ENCODE assay signal across 9 cellular contexts in the genomic region with DNA sequence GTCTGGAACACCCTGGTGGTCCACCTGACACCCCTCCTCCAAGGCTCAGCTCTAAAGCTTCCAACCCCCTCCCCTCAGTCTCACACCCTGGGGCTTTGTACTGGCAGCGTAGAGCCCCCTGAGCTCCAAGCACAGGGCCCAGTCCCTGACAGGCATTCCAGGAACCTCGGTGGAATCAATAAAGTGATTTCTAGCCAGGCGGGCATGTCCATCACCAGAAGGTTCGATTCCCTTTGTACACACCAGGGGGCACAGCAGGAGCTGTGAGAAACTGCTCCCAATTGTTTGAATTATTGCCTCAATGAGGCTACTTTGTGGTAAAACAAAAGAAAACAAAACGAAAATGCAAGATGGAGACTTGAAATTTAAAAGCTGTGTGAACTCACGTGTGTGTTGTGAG. TPM values are rescaled to one million over a fixed set of nuclear protein-coding genes. Genes with fewer than 3 reads are reported as not detected.
DNase-seq lines count a peak whose midpoint lies in the region; ATAC-seq, FAIRE-seq and TF ChIP-seq lines count a peak whose summit lies in the region.
"Had no signal": no experiment of that assay in that cellular context is flagged by ENCODE, and none has a peak within 500 bp of the region (broad histone marks: within the 10 kb centered on the region; RNA-seq: fewer than 3 reads in every experiment).

No MANE protein-coding gene starts in this region.

- intact Hi-C loops in sigmoid colon (cut with DNase I): no loop called here

- ATAC-seq in upper lobe of left lung (ENCODE audit: low FRiP score in 2 of 2) (peak in 1 of 2 donors; percentile 15), HG03108 (IDR thresholded peaks at IDR 0.05; ENCODE audit: unreplicated experiment) (no peak)

- 23 to 34% methylated on average over 6 of the region's 6 CpGs for WGBS in upper lobe of left lung, 2 donors
- 17 to 29% methylated on average over 6 of the region's 6 CpGs for WGBS in sigmoid colon, 2 donors

- FAIRE-seq in GM19239 (lab: Jason Lieb, UNC): peak; percentile 57

- H3K27ac ChIP-seq in upper lobe of left lung: no peak overlapping the region
- no peak overlapping the region for H3K27ac ChIP-seq in sigmoid colon
- H3K27ac ChIP-seq: neutrophil had no signal

- H3K4me3 ChIP-seq in BE2C (ENCODE audit: low read depth, low read length): no peak overlapping the region
- H3K4me3 ChIP-seq in cardiac fibroblast (replicated peaks in 1 of 2; ENCODE audit: low read depth in 2 of 2, low read length in 2 of 2): no peak overlapping the region
- H3K4me3 ChIP-seq in upper lobe of left lung: no peak overlapping the region
- no peak overlapping the region for H3K4me3 ChIP-seq in sigmoid colon

- H3K27me3 ChIP-seq in BE2C: no peaks in the 10 kb centered on the region
- H3K27me3 ChIP-seq in upper lobe of left lung: no peaks in the 10 kb centered on the region
- no peaks in the 10 kb centered on the region for H3K27me3 ChIP-seq in sigmoid colon

- TF ChIP-seq CTCF in BE2C (IDR thresholded peaks at IDR 0.05; ENCODE audit: low read depth, low read length) (peak; percentile 68), cardiac fibroblast (IDR thresholded peaks at IDR 0.05; ENCODE audit: low read depth, low read length) (peak; percentile 76), upper lobe of left lung (IDR thresholded peaks at IDR 0.05) (peak; percentile 52 to 75 (median 68)), sigmoid colon (IDR thresholded peaks at IDR 0.05) (peak in 2 of 4 experiments; percentile 14 to 49)

- no peaks in the 10 kb centered on the region for H3K9me3 ChIP-seq in BE2C
- H3K9me3 ChIP-seq in upper lobe of left lung: no peaks in the 10 kb centered on the region
- H3K9me3 ChIP-seq in sigmoid colon: no peaks in the 10 kb centered on the region
- H3K9me3 ChIP-seq: neutrophil had no signal

- peaks cover 2% of the 10 kb centered on the region; the same call in 1 of the 2 replicates for H3K4me1 ChIP-seq in BE2C
- H3K4me1 ChIP-seq in upper lobe of left lung: peaks cover 0 to 5% (median 0%) of the 10 kb centered on the region in 4 donors
- no peaks in the 10 kb centered on the region for H3K4me1 ChIP-seq in sigmoid colon

- TF ChIP-seq EP300 in upper lobe of left lung (IDR thresholded peaks at IDR 0.05): no peak
- no peak for TF ChIP-seq EP300 in sigmoid colon (IDR thresholded peaks at IDR 0.05)

- peak; percentile 46 for DNase-seq in BE2C
- no peak for DNase-seq in GM19239 (ENCODE audit: insufficient read length, low spot score)
- DNase-seq in T-helper 9 cell: peak; percentile 33
- DNase-seq in cardiac fibroblast (ENCODE audit: low read depth in 2 of 2): peak; percentile 47 to 64
- peak; percentile 54 for DNase-seq in myocyte (ENCODE audit: low read depth)
- DNase-seq in upper lobe of left lung: peak in 1 of 2 donors; percentile 39
- DNase-seq in sigmoid colon: no peak

- TF ChIP-seq POLR2A in upper lobe of left lung (IDR thresholded peaks at IDR 0.05): no peak
- no peak for TF ChIP-seq POLR2A in sigmoid colon (IDR thresholded peaks at IDR 0.05)

- H3K36me3 ChIP-seq in BE2C (no peaks in the 10 kb centered on the region), upper lobe of left lung (no peaks in the 10 kb centered on the region), sigmoid colon (no peaks in the 10 kb centered on the region)
- H3K36me3 ChIP-seq: neutrophil had no signal

RNA-seq across cellular contexts. Expression of a gene that starts 51.8 kb away (rescaled TPM):
- polyA plus RNA-seq in BE2C (2012; ENCODE audit: insufficient read depth, insufficient read length, low read depth): 17.9 TPM
- total RNA-seq in myocyte (0.05 TPM in 1 of 2 replicates, not detected in the other), upper lobe of left lung (10 to 100 TPM in 1 of 6 donors, 1 to 10 TPM in 5; 1.2 to 10.7 (median 3.2) TPM), sigmoid colon (1 to 10 TPM in 3 of 4 donors, under 1 TPM in 1; 0.49 to 2.8 (median 2.2) TPM)
- polyA plus RNA-seq in myocyte (2012): 0.53 TPM
- 10 to 100 TPM in 1 of 3 donors, 1 to 10 TPM in 2; 4.9 to 29.7 (median 9.0) TPM for polyA plus RNA-seq in sigmoid colon

Comparison
In these comparisons a context has a peak if more than half of its experiments do, and no peak if none do; other contexts are left out.
1. DNase-seq: peak in BE2C (single experiment), T-helper 9 cell (single experiment), cardiac fibroblast (2 of 2) and myocyte (single experiment); none in GM19239 (single experiment) and sigmoid colon (single experiment).